Comparison of ENCODE assay signal across 13 cellular contexts in genomic region chr17:17551361-17551760, GRCh38. TPM values are rescaled to one million over a fixed set of nuclear protein-coding genes. Genes with fewer than 3 reads are reported as not detected.
A peak's percentile ranks its signal among the peaks of the same experiment; 100 is the strongest.
DNase-seq lines count a peak whose midpoint lies in the region; ATAC-seq and TF ChIP-seq lines count a peak whose summit lies in the region.
"Had no signal": no experiment of that assay in that cellular context is flagged by ENCODE, and none has a peak within 500 bp of the region (broad histone marks: within the 10 kb centered on the region; RNA-seq: fewer than 3 reads in every experiment).

No MANE protein-coding gene starts in this region.

- H3K27ac Mint-ChIP-seq in nephron progenitor cell = peak overlapping the region; percentile 94
- H3K27ac Mint-ChIP-seq in naive thymus-derived CD4-positive, alpha-beta T cell = no peak overlapping the region
- H3K27ac Mint-ChIP-seq: activated CD4-positive, alpha-beta memory T cell treated with anti-CD3 and anti-CD28 coated beads for 36 hours; activated T-helper 2 cell treated with anti-CD3 and anti-CD28 coated beads, Interferon-gamma antibody, Interleukin-2, Interleukin-4, amounts not matched to agents 10 μg/mL and 5 μg/mL and 100 μg/mL, durations not matched to agents 14 hours and 24 hours and 36 hours; effector memory CD8-positive, alpha-beta T cell had no signal

- intact Hi-C loops in naive thymus-derived CD4-positive, alpha-beta T cell (cut with micrococcal nuclease) = no loop called here

- peak overlapping the region; percentile 93 for H3K27ac ChIP-seq in cardiac muscle cell
- H3K27ac ChIP-seq in naive thymus-derived CD4-positive, alpha-beta T cell (ENCODE audit: low read depth, low read length) = no peak overlapping the region

- H3K36me3 Mint-ChIP-seq in nephron progenitor cell (ENCODE audit: low read depth) = no peaks in the 10 kb centered on the region
- H3K36me3 Mint-ChIP-seq in naive thymus-derived CD4-positive, alpha-beta T cell = peaks cover 0 to 4% (median 0%) of the 10 kb centered on the region in 5 donors
- H3K36me3 Mint-ChIP-seq: activated CD4-positive, alpha-beta memory T cell treated with anti-CD3 and anti-CD28 coated beads for 36 hours had no signal

- peaks cover 68% of the 10 kb centered on the region for H3K4me1 ChIP-seq in cardiac muscle cell (ENCODE audit: low read depth)
- H3K4me1 ChIP-seq in naive thymus-derived CD4-positive, alpha-beta T cell (ENCODE audit: control insufficient read depth in 2 of 2, insufficient read depth in 2 of 2, low read length in 2 of 2) = no peaks in the 10 kb centered on the region

- TF ChIP-seq CTCF in cardiac muscle cell (IDR thresholded peaks at IDR 0.05; ENCODE audit: low read depth, low read length) (no peak), nephron progenitor cell (IDR thresholded peaks at IDR 0.05) (no peak)

- CTCF ChIA-PET in naive thymus-derived CD4-positive, alpha-beta T cell (lab: Charles Lee) = no interaction called here

- H3K36me3 ChIP-seq in cardiac muscle cell = no peaks in the 10 kb centered on the region
- no peaks in the 10 kb centered on the region for H3K36me3 ChIP-seq in naive thymus-derived CD4-positive, alpha-beta T cell (ENCODE audit: control insufficient read depth in 2 of 3, insufficient read depth in 3 of 3, low read length in 3 of 3)

- DNase-seq in ELF-1 (ENCODE audit: low read depth, low spot score) (peak; percentile 97), cardiac muscle cell (ENCODE audit: low read depth in 1 of 2, low spot score in 1 of 2) (peak; percentile 22 to 94), nephron progenitor cell (peak; percentile 59), NCI-H1048 (lab: John Stamatoyannopoulos, UW) (no peak)
- no peak for DNase-seq in naive thymus-derived CD4-positive, alpha-beta T cell
- DNase-seq in stimulated activated CD4-positive, alpha-beta T cell treated with anti-CD3 and anti-CD28 coated beads, Interleukin-4, amount 100 ng/mL, for 1 hour = no peak
- DNase-seq: activated CD4-positive, alpha-beta memory T cell treated with anti-CD3 and anti-CD28 coated beads for 36 hours; effector memory CD8-positive, alpha-beta T cell; NCI-H2171 had no signal

- H3K27me3 Mint-ChIP-seq in nephron progenitor cell (ENCODE audit: low read depth, poor library complexity) = peaks cover 3% of the 10 kb centered on the region
- H3K27me3 Mint-ChIP-seq in naive thymus-derived CD4-positive, alpha-beta T cell = no peaks in the 10 kb centered on the region
- H3K27me3 Mint-ChIP-seq: activated CD4-positive, alpha-beta memory T cell treated with anti-CD3 and anti-CD28 coated beads for 36 hours; effector memory CD8-positive, alpha-beta T cell had no signal

- H3K9me3 Mint-ChIP-seq in nephron progenitor cell = no peaks in the 10 kb centered on the region
- H3K9me3 Mint-ChIP-seq in naive thymus-derived CD4-positive, alpha-beta T cell = no peaks in the 10 kb centered on the region
- H3K9me3 Mint-ChIP-seq: activated CD4-positive, alpha-beta memory T cell treated with anti-CD3 and anti-CD28 coated beads for 36 hours; activated T-helper 2 cell treated with anti-CD3 and anti-CD28 coated beads, Interferon-gamma antibody, Interleukin-2, Interleukin-4, amounts not matched to agents 10 μg/mL and 5 μg/mL and 100 μg/mL, durations not matched to agents 14 hours and 24 hours and 36 hours; effector memory CD8-positive, alpha-beta T cell had no signal

- H3K4me1 Mint-ChIP-seq in nephron progenitor cell = peaks cover 28% of the 10 kb centered on the region
- no peaks in the 10 kb centered on the region for H3K4me1 Mint-ChIP-seq in naive thymus-derived CD4-positive, alpha-beta T cell

- H3K27me3 ChIP-seq in cardiac muscle cell = no peaks in the 10 kb centered on the region
- H3K27me3 ChIP-seq in naive thymus-derived CD4-positive, alpha-beta T cell (ENCODE audit: control insufficient read depth in 2 of 2, insufficient read depth in 2 of 2, low read length in 2 of 2) = no peaks in the 10 kb centered on the region

- H3K4me3 ChIP-seq in cardiac muscle cell = no peak overlapping the region
- no peak overlapping the region for H3K4me3 ChIP-seq in naive thymus-derived CD4-positive, alpha-beta T cell (ENCODE audit: low read length)

- peak; percentile 55; the same call in 2 of the 3 replicates for ATAC-seq in SK-N-SH treated with all-trans-retinoic acid at 6 μM for 48 hours
- no peak for ATAC-seq in naive thymus-derived CD4-positive, alpha-beta T cell
- ATAC-seq in GM21717 (IDR thresholded peaks at IDR 0.05; ENCODE audit: unreplicated experiment) = no peak
- ATAC-seq: effector memory CD8-positive, alpha-beta T cell had no signal

- POLR2A ChIA-PET in naive thymus-derived CD4-positive, alpha-beta T cell (lab: Charles Lee) = no interaction called here

- H3K9me3 ChIP-seq in cardiac muscle cell (ENCODE audit: low read depth) = no peaks in the 10 kb centered on the region
- no peaks in the 10 kb centered on the region for H3K9me3 ChIP-seq in naive thymus-derived CD4-positive, alpha-beta T cell (ENCODE audit: control insufficient read depth in 2 of 3, low read length in 3 of 3)

- peak overlapping the region; percentile 67 for H3K4me3 Mint-ChIP-seq in nephron progenitor cell
- H3K4me3 Mint-ChIP-seq in naive thymus-derived CD4-positive, alpha-beta T cell = no peak overlapping the region
- H3K4me3 Mint-ChIP-seq: activated CD4-positive, alpha-beta memory T cell treated with anti-CD3 and anti-CD28 coated beads for 36 hours; effector memory CD8-positive, alpha-beta T cell had no signal

TF ChIP-seq in SK-N-SH treated with all-trans-retinoic acid at 6 μM for 48 hours, 23 proteins besides CTCF, POLR2A, EP300 and RAD21:
- TF ChIP-seq, protein P1, sequence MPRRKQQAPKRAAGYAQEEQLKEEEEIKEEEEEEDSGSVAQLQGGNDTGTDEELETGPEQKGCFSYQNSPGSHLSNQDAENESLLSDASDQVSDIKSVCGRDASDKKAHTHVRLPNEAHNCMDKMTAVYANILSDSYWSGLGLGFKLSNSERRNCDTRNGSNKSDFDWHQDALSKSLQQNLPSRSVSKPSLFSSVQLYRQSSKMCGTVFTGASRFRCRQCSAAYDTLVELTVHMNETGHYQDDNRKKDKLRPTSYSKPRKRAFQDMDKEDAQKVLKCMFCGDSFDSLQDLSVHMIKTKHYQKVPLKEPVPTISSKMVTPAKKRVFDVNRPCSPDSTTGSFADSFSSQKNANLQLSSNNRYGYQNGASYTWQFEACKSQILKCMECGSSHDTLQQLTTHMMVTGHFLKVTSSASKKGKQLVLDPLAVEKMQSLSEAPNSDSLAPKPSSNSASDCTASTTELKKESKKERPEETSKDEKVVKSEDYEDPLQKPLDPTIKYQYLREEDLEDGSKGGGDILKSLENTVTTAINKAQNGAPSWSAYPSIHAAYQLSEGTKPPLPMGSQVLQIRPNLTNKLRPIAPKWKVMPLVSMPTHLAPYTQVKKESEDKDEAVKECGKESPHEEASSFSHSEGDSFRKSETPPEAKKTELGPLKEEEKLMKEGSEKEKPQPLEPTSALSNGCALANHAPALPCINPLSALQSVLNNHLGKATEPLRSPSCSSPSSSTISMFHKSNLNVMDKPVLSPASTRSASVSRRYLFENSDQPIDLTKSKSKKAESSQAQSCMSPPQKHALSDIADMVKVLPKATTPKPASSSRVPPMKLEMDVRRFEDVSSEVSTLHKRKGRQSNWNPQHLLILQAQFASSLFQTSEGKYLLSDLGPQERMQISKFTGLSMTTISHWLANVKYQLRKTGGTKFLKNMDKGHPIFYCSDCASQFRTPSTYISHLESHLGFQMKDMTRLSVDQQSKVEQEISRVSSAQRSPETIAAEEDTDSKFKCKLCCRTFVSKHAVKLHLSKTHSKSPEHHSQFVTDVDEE (CRISPR knock-in tag; IDR thresholded peaks at IDR 0.05) = peak; percentile 43; the same call in 1 of the 2 replicates
- no peak for TF ChIP-seq OSR1 (CRISPR knock-in tag; IDR thresholded peaks at IDR 0.05)
- TF ChIP-seq SNAI2 (CRISPR knock-in tag; IDR thresholded peaks at IDR 0.05) = no peak
- TF ChIP-seq GLIS3 (CRISPR knock-in tag; IDR thresholded peaks at IDR 0.05) = no peak
- TF ChIP-seq TCF4 (CRISPR knock-in tag; IDR thresholded peaks at IDR 0.05; ENCODE audit: borderline replicate concordance) = 0 out of 2 replicates have a peak, but pooled peaks have one; percentile 13

RNA-seq across cellular contexts. Expression of gene PEMT, which starts 40.1 kb away (rescaled TPM):
- total RNA-seq in cardiac muscle cell = 126 and 196 TPM in 2 replicates
- polyA plus RNA-seq in cardiac muscle cell = 135 and 141 TPM in 2 replicates
- 10 to 100 TPM in 4 of 5 experiments, 1 to 10 TPM in 1; 9.5 to 15.0 (median 12.1) TPM for total RNA-seq in naive thymus-derived CD4-positive, alpha-beta T cell
- polyA plus RNA-seq in naive thymus-derived CD4-positive, alpha-beta T cell = 10 to 100 TPM; 22.7 to 34.1 TPM

RNA-seq across cellular contexts. Expression of gene RASD1, which starts 55.2 kb away (rescaled TPM):
- total RNA-seq in cardiac muscle cell = 17.1 and 28.4 TPM in 2 replicates
- polyA plus RNA-seq in cardiac muscle cell = 22.0 and 24.3 TPM in 2 replicates
- 1 to 10 TPM in 3 of 5 experiments, under 1 TPM in 2; 0.35 to 2.5 (median 1.0) TPM for total RNA-seq in naive thymus-derived CD4-positive, alpha-beta T cell
- polyA plus RNA-seq in naive thymus-derived CD4-positive, alpha-beta T cell = not detected
- total RNA-seq: H4 had no signal

Comparison
In these comparisons a context has a peak if more than half of its experiments do, and no peak if none do; other contexts are left out.
1. DNase-seq: peak in ELF-1 (single experiment), cardiac muscle cell (2 of 2) and nephron progenitor cell (single experiment); none in NCI-H1048 (single experiment), naive thymus-derived CD4-positive, alpha-beta T cell (0 of 9) and stimulated activated CD4-positive, alpha-beta T cell treated with anti-CD3 and anti-CD28 coated beads, Interleukin-4, amount 100 ng/mL, for 1 hour (single experiment).